Comparison of ENCODE assay signal across 1 cellular context in genomic region chr1:99818063-99818699, GRCh38.
TF ChIP-seq lines count a peak whose summit lies in the region.

No MANE protein-coding gene starts in this region.

TF ChIP-seq in Ishikawa, 13 proteins besides CTCF, POLR2A, EP300 and RAD21:
- TF ChIP-seq REST (IDR thresholded peaks at IDR 0.05; ENCODE audit: low read depth) (no peak), CEBPB (IDR thresholded peaks at IDR 0.05) (peak; percentile 81)
TF ChIP-seq in Ishikawa: peak in this region for 1.
